In genomic region chr17:17789828-17790672, GRCh38 we compare ENCODE assay signal across 21 cellular contexts. TPM values are rescaled to one million over a fixed set of nuclear protein-coding genes. Genes with fewer than 3 reads are reported as not detected.
A peak's percentile ranks its signal among the peaks of the same experiment; 100 is the strongest.
DNase-seq lines count a peak whose midpoint lies in the region; ATAC-seq, FAIRE-seq and TF ChIP-seq lines count a peak whose summit lies in the region.
"Had no signal": no experiment of that assay in that cellular context is flagged by ENCODE, and none has a peak within 500 bp of the region (broad histone marks: within the 10 kb centered on the region; RNA-seq: fewer than 3 reads in every experiment).

No MANE protein-coding gene starts in this region.

- peaks cover 36% of the 10 kb centered on the region for H3K4me1 ChIP-seq in HepG2 (ENCODE audit: insufficient read depth, low read length)
- peaks cover 0 to 25% (median 11%) of the 10 kb centered on the region in 4 donors for H3K4me1 ChIP-seq in right lobe of liver
- peaks cover 8 to 22% of the 10 kb centered on the region in 2 donors for H3K4me1 ChIP-seq in naive thymus-derived CD4-positive, alpha-beta T cell (ENCODE audit: control insufficient read depth in 2 of 2, insufficient read depth in 2 of 2, low read length in 2 of 2)

- no peak for TF ChIP-seq CTCF in HepG2 (CRISPR knock-in tag; IDR thresholded peaks at IDR 0.05)
- TF ChIP-seq CTCF in right lobe of liver (IDR thresholded peaks at IDR 0.05), result no peak
- TF ChIP-seq CTCF in omental fat pad (IDR thresholded peaks at IDR 0.05), result no peak

- CTCF ChIA-PET in HepG2 (lab: Yijun Ruan, JAX; ENCODE audit: low intra/inter-chr PET ratio, low total read pairs), result no interaction called here
- CTCF ChIA-PET in naive thymus-derived CD4-positive, alpha-beta T cell (lab: Charles Lee), result interaction anchor here (0.5 kb wide), 1 partner anchor 31 kb away, joined by 3 read pairs; no protein-coding TSS in a partner anchor

- H3K27me3 ChIP-seq in HepG2 (ENCODE audit: control insufficient read depth in 1 of 2, insufficient read depth in 2 of 2, low read length in 2 of 2), result no peaks in the 10 kb centered on the region
- no peaks in the 10 kb centered on the region for H3K27me3 ChIP-seq in right lobe of liver
- no peaks in the 10 kb centered on the region for H3K27me3 ChIP-seq in naive thymus-derived CD4-positive, alpha-beta T cell (ENCODE audit: control insufficient read depth in 2 of 2, insufficient read depth in 2 of 2, low read length in 2 of 2)
- H3K27me3 ChIP-seq: esophagus squamous epithelium had no signal

- H3K36me3 ChIP-seq in HepG2 (replicated peaks in 1 of 2; ENCODE audit: control insufficient read depth in 1 of 2, insufficient read depth in 2 of 2, low read length in 2 of 2) (peaks cover 12 to 14% of the 10 kb centered on the region in 2 experiments; a peak in 4 of 5 replicates), right lobe of liver (peaks cover 0 to 2% (median under 1%) of the 10 kb centered on the region in 4 donors)
- peaks cover 0 to 13% (median 0%) of the 10 kb centered on the region in 3 experiments for H3K36me3 ChIP-seq in naive thymus-derived CD4-positive, alpha-beta T cell (ENCODE audit: control insufficient read depth in 2 of 3, insufficient read depth in 3 of 3, low read length in 3 of 3)

- intact Hi-C loops in HepG2 (cut with micrococcal nuclease; ENCODE audit: unreplicated experiment), result no loop called here
- intact Hi-C loops in right lobe of liver (cut with DNase I), result no loop called here
- intact Hi-C loops in naive thymus-derived CD4-positive, alpha-beta T cell (cut with micrococcal nuclease), result loop anchor here in 1 of 2 donors (5.0 kb wide), 1 partner anchor 297 kb away; the partner anchor contains the start of gene DRG2

- H3K4me3 ChIP-seq in HepG2 (replicated peaks in 1 of 3; ENCODE audit: insufficient read depth in 1 of 3, low read depth in 2 of 3, low read length in 3 of 3), result no peak overlapping the region
- H3K4me3 ChIP-seq in right lobe of liver, result no peak overlapping the region
- no peak overlapping the region for H3K4me3 ChIP-seq in naive thymus-derived CD4-positive, alpha-beta T cell (ENCODE audit: low read length)
- H3K4me3 ChIP-seq: esophagus squamous epithelium, psoas muscle had no signal

- TF ChIP-seq POLR2A in HepG2 (IDR thresholded peaks at IDR 0.05; ENCODE audit: insufficient read depth in 1 of 2, low read depth in 2 of 2, low read length in 2 of 2) (no peak), right lobe of liver (IDR thresholded peaks at IDR 0.05) (no peak)

- no TSS peak for BruUV-seq in HepG2 (replicated peaks; lab: Mats Ljungman, UMichigan)

- H3K27me3 Mint-ChIP-seq in activated T-helper 17 cell treated with anti-CD3 and anti-CD28 coated beads, Interleukin-2, amount 50 U/mL, for 72 hours, result no peaks in the 10 kb centered on the region
- H3K27me3 Mint-ChIP-seq in naive thymus-derived CD4-positive, alpha-beta T cell, result peaks cover 0 to 5% (median 0%) of the 10 kb centered on the region in 5 donors
- H3K27me3 Mint-ChIP-seq: stimulated activated naive CD8-positive, alpha-beta T cell treated with anti-CD3 and anti-CD28 coated beads, Interleukin-15, amount 100 ng/mL, for 72 hours; T-cell had no signal

- no peak overlapping the region for H3K27ac ChIP-seq in HepG2 (ENCODE audit: extremely low read length, insufficient read depth, low read length)
- no peak overlapping the region for H3K27ac ChIP-seq in right lobe of liver
- no peak overlapping the region for H3K27ac ChIP-seq in naive thymus-derived CD4-positive, alpha-beta T cell (ENCODE audit: low read depth, low read length)
- H3K27ac ChIP-seq: psoas muscle had no signal

- H3K9ac ChIP-seq in HepG2 (ENCODE audit: insufficient read depth, low read depth, low read length), result no peak overlapping the region

- POLR2A ChIA-PET in HepG2 (lab: Yijun Ruan, JAX), result no interaction called here
- POLR2A ChIA-PET in naive thymus-derived CD4-positive, alpha-beta T cell (lab: Charles Lee), result no interaction called here

- no peak for TF ChIP-seq RAD21 in HepG2 (CRISPR knock-in tag; IDR thresholded peaks at IDR 0.05)

- no peak overlapping the region for H3K4me2 ChIP-seq in HepG2 (ENCODE audit: low read depth, low read length)

- peak overlapping the region; percentile 32 for H3K27ac Mint-ChIP-seq in activated T-helper 17 cell treated with anti-CD3 and anti-CD28 coated beads, Interleukin-2, amount 50 U/mL, for 72 hours
- peak overlapping the region in 8 of 9 donors; percentile 58 to 88 (median 76) for H3K27ac Mint-ChIP-seq in naive thymus-derived CD4-positive, alpha-beta T cell

- DNase-seq in HepG2 (ENCODE audit: low spot score) (no peak), right lobe of liver (no peak), kidney tubule cell (ENCODE audit: low spot score) (no peak), COLO668 (lab: John Stamatoyannopoulos, UW; ENCODE audit: unreplicated experiment) (no peak), omental fat pad (ENCODE audit: low spot score) (no peak), SHP77 (lab: John Stamatoyannopoulos, UW) (no peak)
- DNase-seq in naive thymus-derived CD4-positive, alpha-beta T cell, result no peak
- DNase-seq: activated naive CD4-positive, alpha-beta T cell; dermis blood vessel endothelial cell; DMS153; esophagus squamous epithelium; Kasumi-1; kidney glomerular epithelial cell; NCI-H1436 treated with DMSO at 0.1 percent for 48 hours; NCI-H510A treated with DMSO at 0.1 percent for 48 hours; psoas muscle; stimulated activated CD4-positive, alpha-beta T cell treated with anti-CD3 and anti-CD28 coated beads, Interleukin-15, amount 100 ng/mL, for 24 hours; stimulated activated naive CD8-positive, alpha-beta T cell treated with anti-CD3 and anti-CD28 coated beads, Interleukin-15, amount 100 ng/mL, for 72 hours; T-cell had no signal

- H3K9me3 ChIP-seq in HepG2 (ENCODE audit: low read length) (no peaks in the 10 kb centered on the region), right lobe of liver (no peaks in the 10 kb centered on the region)
- H3K9me3 ChIP-seq in naive thymus-derived CD4-positive, alpha-beta T cell (ENCODE audit: control insufficient read depth in 2 of 3, low read length in 3 of 3), result no peaks in the 10 kb centered on the region
- H3K9me3 ChIP-seq: esophagus squamous epithelium, psoas muscle had no signal

- H3K79me2 ChIP-seq in HepG2 (ENCODE audit: insufficient read depth, low read length), result no peaks in the 10 kb centered on the region

- peaks cover 17% of the 10 kb centered on the region for H3K4me1 Mint-ChIP-seq in activated T-helper 17 cell treated with anti-CD3 and anti-CD28 coated beads, Interleukin-2, amount 50 U/mL, for 72 hours
- H3K4me1 Mint-ChIP-seq in naive thymus-derived CD4-positive, alpha-beta T cell, result peaks cover 24 to 50% (median 45%) of the 10 kb centered on the region in 7 donors

- H4K20me1 ChIP-seq in HepG2 (ENCODE audit: insufficient read depth, low read length), result peaks cover 34% of the 10 kb centered on the region; the same call in 1 of the 2 replicates

- no peak for ATAC-seq in HepG2
- no peak for ATAC-seq in right lobe of liver
- no peak for ATAC-seq in activated T-helper 17 cell treated with anti-CD3 and anti-CD28 coated beads, Interleukin-2, amount 50 U/mL, for 72 hours (replicated peaks)
- ATAC-seq in naive thymus-derived CD4-positive, alpha-beta T cell, result no peak
- no peak for ATAC-seq in omental fat pad (ENCODE audit: low FRiP score)
- ATAC-seq: activated CD4-positive, CD25-positive, alpha-beta regulatory T cell treated with anti-CD3 and anti-CD28 coated beads, Interleukin-2, amount 50 U/mL, for 24 hours; psoas muscle; stimulated activated naive CD8-positive, alpha-beta T cell treated with anti-CD3 and anti-CD28 coated beads, Interleukin-15, amount 100 ng/mL, for 72 hours; T-cell had no signal

- H3K36me3 Mint-ChIP-seq in activated T-helper 17 cell treated with anti-CD3 and anti-CD28 coated beads, Interleukin-2, amount 50 U/mL, for 72 hours (ENCODE audit: low read depth), result peaks cover 5% of the 10 kb centered on the region
- H3K36me3 Mint-ChIP-seq in naive thymus-derived CD4-positive, alpha-beta T cell, result peaks cover 0 to 4% (median 0%) of the 10 kb centered on the region in 5 donors
- H3K36me3 Mint-ChIP-seq: T-cell had no signal

- WGBS in HepG2 (ENCODE audit: low lambda C conversion rate), result 73% methylated on average over 13 of the region's 13 CpGs
- WGBS in right lobe of liver (ENCODE audit: insufficient coverage, low coverage, low lambda C conversion rate, missing lambda C conversion rate), result 67% methylated on average over 8 of the region's 13 CpGs

- H2AFZ ChIP-seq in HepG2 (ENCODE audit: low read length), result no peak overlapping the region

- no peak for TF ChIP-seq EP300 in HepG2 (IDR thresholded peaks at IDR 0.05; ENCODE audit: low read depth in 2 of 2, low read length in 2 of 2)
- TF ChIP-seq EP300 in HepG2 (CRISPR knock-in tag; IDR thresholded peaks at IDR 0.05; ENCODE audit: borderline replicate concordance), result no peak

- no peaks in the 10 kb centered on the region for H3K9me3 Mint-ChIP-seq in activated T-helper 17 cell treated with anti-CD3 and anti-CD28 coated beads, Interleukin-2, amount 50 U/mL, for 72 hours
- H3K9me3 Mint-ChIP-seq in naive thymus-derived CD4-positive, alpha-beta T cell, result peaks cover 0 to 2% (median 0%) of the 10 kb centered on the region in 11 donors
- H3K9me3 Mint-ChIP-seq: stimulated activated naive CD8-positive, alpha-beta T cell treated with anti-CD3 and anti-CD28 coated beads, Interleukin-15, amount 100 ng/mL, for 72 hours; T-cell had no signal

- no peak overlapping the region for H3K4me3 Mint-ChIP-seq in activated T-helper 17 cell treated with anti-CD3 and anti-CD28 coated beads, Interleukin-2, amount 50 U/mL, for 72 hours
- H3K4me3 Mint-ChIP-seq in naive thymus-derived CD4-positive, alpha-beta T cell, result peak overlapping the region in 1 of 10 donors; percentile 20
- H3K4me3 Mint-ChIP-seq: stimulated activated naive CD8-positive, alpha-beta T cell treated with anti-CD3 and anti-CD28 coated beads, Interleukin-15, amount 100 ng/mL, for 72 hours; T-cell had no signal

- FAIRE-seq in HepG2 (lab: Jason Lieb, UNC), result no peak

- in situ Hi-C loops in HepG2 (cut with HindIII; ENCODE audit: extremely low pct_ligation_motif_present, low pct_unique_long_range_greater_than_20kb), result no loop called here

RNA-seq across cellular contexts. Expression of gene SREBF1, which starts 46.7 kb away (rescaled TPM):
- total RNA-seq in HepG2 (2016; rRNA removed; fragmentation: Illumina TruSeq; extraction: Trizol) (12.6 and 34.3 TPM in 2 replicates), right lobe of liver (100 to 1,000 TPM in 4 of 6 experiments, 10 to 100 TPM in 2; 63.8 to 246 (median 173) TPM), omental fat pad (100 to 1,000 TPM in 1 of 4 donors, 10 to 100 TPM in 3; 18.5 to 118 (median 31.2) TPM)
- 17.8 and 21.9 TPM in 2 replicates for total RNA-seq in HepG2 (2016; cell fraction: cytosol; rRNA removed; fragmentation: Illumina TruSeq; extraction: Trizol; ENCODE audit: low read depth)
- total RNA-seq in HepG2 (2016; cell fraction: insoluble cytoplasmic fraction; rRNA removed; fragmentation: Illumina TruSeq; extraction: Trizol), result 11.7 and 40.3 TPM in 2 replicates
- 12.6 and 16.8 TPM in 2 replicates for total RNA-seq in HepG2 (2016; cell fraction: membrane; rRNA removed; fragmentation: Illumina TruSeq; extraction: Trizol)
- 53.2 and 57.7 TPM in 2 replicates for total RNA-seq in HepG2 (2016; cell fraction: nucleus; rRNA removed; fragmentation: Illumina TruSeq; extraction: Trizol)
- polyA plus RNA-seq in HepG2 (2011; rRNA removed), result 38.0 and 57.5 TPM in 2 replicates
- polyA plus RNA-seq in HepG2 (2011; cell fraction: cytosol; rRNA removed), result 16.6 and 23.2 TPM in 2 replicates
- 385 and 409 TPM in 2 replicates for polyA plus RNA-seq in HepG2 (2011; cell fraction: nucleus; rRNA removed)
- polyA plus RNA-seq in HepG2 (2012), result 60.2 and 60.8 TPM in 2 replicates
- 3.6 and 4.8 TPM in 2 replicates for polyA plus RNA-seq in HepG2 (2016; cell fraction: cytosol; fragmentation: Illumina TruSeq; extraction: Trizol; ENCODE audit: low read depth)
- 11.3 and 14.1 TPM in 2 replicates for polyA plus RNA-seq in HepG2 (2016; cell fraction: insoluble cytoplasmic fraction; fragmentation: Illumina TruSeq; extraction: Trizol; ENCODE audit: low read depth)
- 7.4 and 8.0 TPM in 2 replicates for polyA plus RNA-seq in HepG2 (2016; cell fraction: membrane; fragmentation: Illumina TruSeq; extraction: Trizol; ENCODE audit: low read depth)
- 156 and 162 TPM in 2 replicates for polyA plus RNA-seq in HepG2 (2016; cell fraction: nucleus; fragmentation: Illumina TruSeq; extraction: Trizol; ENCODE audit: insufficient read depth, low read depth)
- polyA minus RNA-seq in HepG2 (2011; rRNA and poly(A)+ RNA removed; ENCODE audit: low replicate concordance), result 70.2 and 130 TPM in 2 replicates
- 35.3 and 56.1 TPM in 2 replicates for polyA minus RNA-seq in HepG2 (2011; cell fraction: cytosol; rRNA and poly(A)+ RNA removed)
- 93.2 and 119 TPM in 2 replicates for polyA minus RNA-seq in HepG2 (2011; cell fraction: nucleus; rRNA and poly(A)+ RNA removed)
- total RNA-seq in activated T-helper 17 cell treated with anti-CD3 and anti-CD28 coated beads, Interleukin-2, amount 50 U/mL, for 72 hours, result 10 to 100 TPM; 65.5 to 74.1 TPM
- total RNA-seq in naive thymus-derived CD4-positive, alpha-beta T cell, result 100 to 1,000 TPM in 3 of 5 experiments, 10 to 100 TPM in 2; 30.9 to 281 (median 159) TPM
- polyA plus RNA-seq in naive thymus-derived CD4-positive, alpha-beta T cell, result 10 to 100 TPM; 22.4 to 41.3 TPM
